Comparison of ENCODE assay signal across 18 cellular contexts in the genomic region with DNA sequence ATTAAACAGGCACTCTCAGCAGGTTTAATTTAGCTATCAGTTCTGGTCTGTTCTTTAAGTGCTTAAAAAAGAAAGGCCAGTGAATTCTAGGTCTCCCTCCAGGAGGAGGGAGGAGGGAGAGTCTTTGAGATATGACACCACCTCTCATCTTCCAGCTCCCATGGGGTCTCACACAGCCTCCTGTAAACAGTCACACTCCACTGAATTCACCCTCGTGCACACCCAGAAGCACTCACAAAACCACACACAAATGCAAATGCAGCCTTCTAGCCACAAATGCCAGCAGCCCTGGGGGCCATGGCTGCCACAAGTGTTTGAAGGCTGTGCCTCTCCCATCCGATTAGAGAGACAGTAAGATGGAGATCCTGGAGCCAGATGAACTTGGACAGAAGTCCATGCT. TPM values are rescaled to one million over a fixed set of nuclear protein-coding genes. Genes with fewer than 3 reads are reported as not detected.
"Had no signal": no experiment of that assay in that cellular context is flagged by ENCODE, and none has a peak within 500 bp of the region (broad histone marks: within the 10 kb centered on the region; RNA-seq: fewer than 3 reads in every experiment).

No MANE protein-coding gene starts in this region.

- DNase-seq: activated CD4-positive, alpha-beta T cell treated with anti-CD3 and anti-CD28 coated beads for 4 hours; activated CD8-positive, alpha-beta T cell treated with anti-CD3 and anti-CD28 coated beads, Interleukin-2, amount 10 ng/mL, durations not matched to agents 7 days and 5 days; caudate nucleus; colonic mucosa; effector CD8-positive, alpha-beta T cell; heart right ventricle; islet precursor cell; left lung; psoas muscle; right lobe of liver; substantia nigra; T1000; transverse colon had no signal

- H3K36me3 Mint-ChIP-seq: activated naive CD4-positive, alpha-beta T cell treated with anti-CD3 and anti-CD28 coated beads, Interleukin-2, amount 50 U/mL, for 24 hours had no signal

- H3K4me1 ChIP-seq: colonic mucosa, left lung, psoas muscle, right lobe of liver, transverse colon had no signal

- H3K27ac Mint-ChIP-seq: activated CD8-positive, alpha-beta T cell treated with anti-CD3 and anti-CD28 coated beads, Interleukin-2, amount 10 ng/mL, durations not matched to agents 7 days and 5 days; activated naive CD4-positive, alpha-beta T cell treated with anti-CD3 and anti-CD28 coated beads, Interleukin-2, amount 50 U/mL, for 24 hours; activated T-helper 2 cell treated with anti-CD3 and anti-CD28 coated beads, Interferon-gamma antibody, Interleukin-2, Interleukin-4, amounts not matched to agents 10 μg/mL and 5 μg/mL and 100 μg/mL, durations not matched to agents 14 hours and 24 hours and 36 hours; nephron; stimulated activated effector memory CD8-positive, alpha-beta T cell treated with anti-CD3 and anti-CD28 coated beads, Interleukin-12 subunit alpha, Interleukin-12 subunit beta, amount 100 ng/mL, for 72 hours had no signal

- ATAC-seq: activated CD8-positive, alpha-beta T cell treated with anti-CD3 and anti-CD28 coated beads, Interleukin-2, amount 10 ng/mL, durations not matched to agents 7 days and 5 days; heart right ventricle; left lung; psoas muscle; right lobe of liver; stimulated activated effector memory CD8-positive, alpha-beta T cell treated with anti-CD3 and anti-CD28 coated beads, Interleukin-12 subunit alpha, Interleukin-12 subunit beta, amount 100 ng/mL, for 72 hours had no signal

- H3K27ac ChIP-seq: colonic mucosa, heart right ventricle, left lung, psoas muscle, right lobe of liver, transverse colon, VCaP had no signal

- H3K9me3 Mint-ChIP-seq: activated naive CD4-positive, alpha-beta T cell treated with anti-CD3 and anti-CD28 coated beads, Interleukin-2, amount 50 U/mL, for 24 hours; activated T-helper 2 cell treated with anti-CD3 and anti-CD28 coated beads, Interferon-gamma antibody, Interleukin-2, Interleukin-4, amounts not matched to agents 10 μg/mL and 5 μg/mL and 100 μg/mL, durations not matched to agents 14 hours and 24 hours and 36 hours; stimulated activated effector memory CD8-positive, alpha-beta T cell treated with anti-CD3 and anti-CD28 coated beads, Interleukin-12 subunit alpha, Interleukin-12 subunit beta, amount 100 ng/mL, for 72 hours had no signal

- H3K4me1 Mint-ChIP-seq: activated naive CD4-positive, alpha-beta T cell treated with anti-CD3 and anti-CD28 coated beads, Interleukin-2, amount 50 U/mL, for 24 hours; nephron; stimulated activated effector memory CD8-positive, alpha-beta T cell treated with anti-CD3 and anti-CD28 coated beads, Interleukin-12 subunit alpha, Interleukin-12 subunit beta, amount 100 ng/mL, for 72 hours had no signal

- H3K4me3 Mint-ChIP-seq: activated CD8-positive, alpha-beta T cell treated with anti-CD3 and anti-CD28 coated beads, Interleukin-2, amount 10 ng/mL, durations not matched to agents 7 days and 5 days; activated naive CD4-positive, alpha-beta T cell treated with anti-CD3 and anti-CD28 coated beads, Interleukin-2, amount 50 U/mL, for 24 hours; nephron; stimulated activated effector memory CD8-positive, alpha-beta T cell treated with anti-CD3 and anti-CD28 coated beads, Interleukin-12 subunit alpha, Interleukin-12 subunit beta, amount 100 ng/mL, for 72 hours had no signal

- H3K27me3 ChIP-seq: colonic mucosa, right lobe of liver had no signal

- H3K4me3 ChIP-seq: colonic mucosa, heart right ventricle, left lung, psoas muscle, right lobe of liver, transverse colon had no signal

RNA-seq across cellular contexts. Expression of gene DRAXIN, which starts 56.8 kb away (rescaled TPM):
- total RNA-seq: right lobe of liver had no signal
